Comparison of ENCODE assay signal across 10 cellular contexts in genomic region chr22:36860821-36861659, GRCh38. TPM values are rescaled to one million over a fixed set of nuclear protein-coding genes. Genes with fewer than 3 reads are reported as not detected.
A peak's percentile ranks its signal among the peaks of the same experiment; 100 is the strongest.
DNase-seq lines count a peak whose midpoint lies in the region; ATAC-seq lines count a peak whose summit lies in the region.
"Had no signal": no experiment of that assay in that cellular context is flagged by ENCODE, and none has a peak within 500 bp of the region (broad histone marks: within the 10 kb centered on the region; RNA-seq: fewer than 3 reads in every experiment).

Gene NCF4 (plus strand): TSS chr22:36861006. CDS start chr22:36861172, 166 bp downstream.

- H3K4me1 Mint-ChIP-seq in T-helper 2 cell treated with Interferon-gamma antibody and Interleukin-4, amounts not matched to agents 5 μg/mL and 100 μg/mL, for 36 hours (ENCODE audit: low read depth) = peaks cover 49% of the 10 kb centered on the region

- peak within 1 kb of the TSS; percentile 93 for H3K27ac Mint-ChIP-seq in T-helper 2 cell treated with Interferon-gamma antibody and Interleukin-4, amounts not matched to agents 5 μg/mL and 100 μg/mL, for 36 hours

- H3K9me3 Mint-ChIP-seq in T-helper 2 cell treated with Interferon-gamma antibody and Interleukin-4, amounts not matched to agents 5 μg/mL and 100 μg/mL, for 36 hours = no peaks in the 10 kb centered on the region

- peak; percentile 47 for DNase-seq in NK-92 treated with Interleukin-12 subunit alpha and Interleukin-12 subunit beta, amount 100 ng/mL, for 24 hours (lab: John Stamatoyannopoulos, UW)
- DNase-seq in NK-92 (lab: John Stamatoyannopoulos, UW; ENCODE audit: unreplicated experiment) (no peak), cortex of kidney (lab: John Stamatoyannopoulos, UW) (no peak), NCI-H2107 (lab: John Stamatoyannopoulos, UW) (no peak)
- DNase-seq in T-helper 2 cell treated with Interferon-gamma antibody and Interleukin-4, amounts not matched to agents 5 μg/mL and 100 μg/mL, for 36 hours (ENCODE audit: low spot score) = peak; percentile 81
- DNase-seq in stimulated activated CD4-positive, alpha-beta T cell treated with anti-CD3 and anti-CD28 coated beads, Interleukin-12 subunit alpha, Interleukin-12 subunit beta, amount 100 ng/mL, for 4 hours = peak; percentile 13

- no peaks in the 10 kb centered on the region for H3K9me3 ChIP-seq in esophagus (ENCODE audit: control insufficient read depth in 2 of 2, insufficient read depth in 1 of 2, low read depth in 1 of 2, low read length in 1 of 2)

- no peak within 1 kb of the TSS for H3K4me3 ChIP-seq in esophagus (ENCODE audit: low read depth in 1 of 2, low read length in 2 of 2)

- H3K27ac ChIP-seq in esophagus (ENCODE audit: low read depth in 2 of 2, low read length in 1 of 2) = peak within 1 kb of the TSS; percentile 80 to 88
- H3K27ac ChIP-seq: 22Rv1 had no signal

- 49 to 61% methylated on average over 17 of the region's 17 CpGs for WGBS in esophagus, 2 donors

- H3K36me3 Mint-ChIP-seq in T-helper 2 cell treated with Interferon-gamma antibody and Interleukin-4, amounts not matched to agents 5 μg/mL and 100 μg/mL, for 36 hours (ENCODE audit: low read depth) = peaks cover 26% of the 10 kb centered on the region

- H3K27me3 ChIP-seq in esophagus (ENCODE audit: control insufficient read depth in 1 of 2, insufficient read depth in 2 of 2, low read length in 2 of 2) = no peaks in the 10 kb centered on the region

- peaks cover 7 to 24% of the 10 kb centered on the region in 2 donors for H3K4me1 ChIP-seq in esophagus (ENCODE audit: control insufficient read depth in 2 of 2, insufficient read depth in 2 of 2, low read length in 1 of 2)

- no peaks in the 10 kb centered on the region for H3K27me3 Mint-ChIP-seq in T-helper 2 cell treated with Interferon-gamma antibody and Interleukin-4, amounts not matched to agents 5 μg/mL and 100 μg/mL, for 36 hours (ENCODE audit: low read depth)

- H3K36me3 ChIP-seq in esophagus (ENCODE audit: control insufficient read depth in 2 of 2, insufficient read depth in 2 of 2, low read length in 1 of 2) = no peaks in the 10 kb centered on the region

- peak within 1 kb of the TSS; percentile 76 for H3K4me3 Mint-ChIP-seq in T-helper 2 cell treated with Interferon-gamma antibody and Interleukin-4, amounts not matched to agents 5 μg/mL and 100 μg/mL, for 36 hours

- ATAC-seq in HG03060 (IDR thresholded peaks at IDR 0.05; ENCODE audit: low read depth, unreplicated experiment) = peak; percentile 39

RNA-seq across cellular contexts. Expression of gene NCF4, which starts in this region (rescaled TPM):
- 1 to 10 TPM; 4.2 to 7.0 TPM for polyA plus RNA-seq in esophagus
- polyA plus RNA-seq: neural cell had no signal

Comparison
In these comparisons a context has a peak if more than half of its experiments do, and no peak if none do; other contexts are left out.
1. DNase-seq: peak in NK-92 treated with Interleukin-12 subunit alpha and Interleukin-12 subunit beta, amount 100 ng/mL, for 24 hours (single experiment), T-helper 2 cell treated with Interferon-gamma antibody and Interleukin-4, amounts not matched to agents 5 μg/mL and 100 μg/mL, for 36 hours (single experiment) and stimulated activated CD4-positive, alpha-beta T cell treated with anti-CD3 and anti-CD28 coated beads, Interleukin-12 subunit alpha, Interleukin-12 subunit beta, amount 100 ng/mL, for 4 hours (single experiment); none in NK-92 (single experiment), cortex of kidney (single experiment) and NCI-H2107 (single experiment).